ENCODE assay signal across 1 cellular context in the genomic region with DNA sequence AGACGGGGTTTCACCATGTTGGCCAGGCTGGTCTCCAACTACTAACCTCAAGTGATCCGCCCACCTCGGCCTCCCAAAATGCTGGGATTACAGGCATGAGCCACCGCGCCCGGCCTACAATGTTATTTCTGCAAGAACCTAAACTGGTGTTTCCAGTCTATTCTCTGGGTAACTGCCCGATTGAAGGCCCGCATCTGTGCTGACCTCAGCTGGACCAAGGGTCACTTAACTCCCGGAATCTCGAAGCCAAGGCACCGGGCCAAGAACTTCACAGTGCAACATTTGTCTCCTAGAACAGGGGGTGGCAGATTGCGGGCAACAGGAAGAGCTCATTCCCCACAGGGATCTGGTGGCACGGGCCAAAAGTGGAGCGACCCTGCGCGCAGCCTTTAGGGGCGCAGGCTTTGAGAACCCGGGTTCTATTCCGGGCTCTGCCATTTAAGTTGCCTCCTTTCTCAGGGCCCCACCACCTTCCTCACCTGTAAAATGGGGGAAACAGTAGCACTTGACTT.
TF ChIP-seq lines count a peak whose summit lies in the region.

No MANE protein-coding gene starts in this region.

TF ChIP-seq in endothelial cell of umbilical vein, 7 proteins besides CTCF, POLR2A, EP300 and RAD21:
- no peak for TF ChIP-seq FOS (IDR thresholded peaks at IDR 0.05; ENCODE audit: borderline replicate concordance, insufficient read depth, low read length)
- TF ChIP-seq MAX (IDR thresholded peaks at IDR 0.05; ENCODE audit: insufficient read depth, insufficient read length), result no peak
- no peak for TF ChIP-seq EZH2 (IDR thresholded peaks at IDR 0.05; ENCODE audit: borderline replicate concordance, low read depth, low read length, severe bottlenecking)
- TF ChIP-seq POLR2AphosphoS5 (IDR thresholded peaks at IDR 0.05; ENCODE audit: insufficient read depth, low read depth, low read length), result no peak
- no peak for TF ChIP-seq GATA2 (IDR thresholded peaks at IDR 0.05; ENCODE audit: insufficient read depth, insufficient read length, low read depth, low read length)
- TF ChIP-seq JUN (IDR thresholded peaks at IDR 0.05; ENCODE audit: borderline replicate concordance, insufficient read depth, insufficient read length, low read depth), result no peak
- TF ChIP-seq MYC (IDR thresholded peaks at IDR 0.05; ENCODE audit: low read depth, low read length), result no peak
